Comparison of ENCODE assay signal across 1 cellular context in genomic region chr11:113730887-113731726, GRCh38.
TF ChIP-seq lines count a peak whose summit lies in the region.

No MANE protein-coding gene starts in this region.

TF ChIP-seq in liver, 16 proteins besides CTCF, POLR2A, EP300 and RAD21 (continued from another document):
- TF ChIP-seq HNF4A (conservative IDR thresholded peaks at IDR 0.05) (no peak), EGR1 (IDR thresholded peaks at IDR 0.05; ENCODE audit: low read depth in 2 of 2) (no peak), NR2F2 (IDR thresholded peaks at IDR 0.05) (no peak), FOXA2 (IDR thresholded peaks at IDR 0.05) (no peak), SP1 (IDR thresholded peaks at IDR 0.05) (no peak), YY1 (IDR thresholded peaks at IDR 0.05) (no peak)
- TF ChIP-seq, protein P1, sequence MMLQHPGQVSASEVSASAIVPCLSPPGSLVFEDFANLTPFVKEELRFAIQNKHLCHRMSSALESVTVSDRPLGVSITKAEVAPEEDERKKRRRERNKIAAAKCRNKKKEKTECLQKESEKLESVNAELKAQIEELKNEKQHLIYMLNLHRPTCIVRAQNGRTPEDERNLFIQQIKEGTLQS (IDR thresholded peaks at IDR 0.05), result no peak
- TF ChIP-seq, protein P2, sequence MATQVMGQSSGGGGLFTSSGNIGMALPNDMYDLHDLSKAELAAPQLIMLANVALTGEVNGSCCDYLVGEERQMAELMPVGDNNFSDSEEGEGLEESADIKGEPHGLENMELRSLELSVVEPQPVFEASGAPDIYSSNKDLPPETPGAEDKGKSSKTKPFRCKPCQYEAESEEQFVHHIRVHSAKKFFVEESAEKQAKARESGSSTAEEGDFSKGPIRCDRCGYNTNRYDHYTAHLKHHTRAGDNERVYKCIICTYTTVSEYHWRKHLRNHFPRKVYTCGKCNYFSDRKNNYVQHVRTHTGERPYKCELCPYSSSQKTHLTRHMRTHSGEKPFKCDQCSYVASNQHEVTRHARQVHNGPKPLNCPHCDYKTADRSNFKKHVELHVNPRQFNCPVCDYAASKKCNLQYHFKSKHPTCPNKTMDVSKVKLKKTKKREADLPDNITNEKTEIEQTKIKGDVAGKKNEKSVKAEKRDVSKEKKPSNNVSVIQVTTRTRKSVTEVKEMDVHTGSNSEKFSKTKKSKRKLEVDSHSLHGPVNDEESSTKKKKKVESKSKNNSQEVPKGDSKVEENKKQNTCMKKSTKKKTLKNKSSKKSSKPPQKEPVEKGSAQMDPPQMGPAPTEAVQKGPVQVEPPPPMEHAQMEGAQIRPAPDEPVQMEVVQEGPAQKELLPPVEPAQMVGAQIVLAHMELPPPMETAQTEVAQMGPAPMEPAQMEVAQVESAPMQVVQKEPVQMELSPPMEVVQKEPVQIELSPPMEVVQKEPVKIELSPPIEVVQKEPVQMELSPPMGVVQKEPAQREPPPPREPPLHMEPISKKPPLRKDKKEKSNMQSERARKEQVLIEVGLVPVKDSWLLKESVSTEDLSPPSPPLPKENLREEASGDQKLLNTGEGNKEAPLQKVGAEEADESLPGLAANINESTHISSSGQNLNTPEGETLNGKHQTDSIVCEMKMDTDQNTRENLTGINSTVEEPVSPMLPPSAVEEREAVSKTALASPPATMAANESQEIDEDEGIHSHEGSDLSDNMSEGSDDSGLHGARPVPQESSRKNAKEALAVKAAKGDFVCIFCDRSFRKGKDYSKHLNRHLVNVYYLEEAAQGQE (IDR thresholded peaks at IDR 0.05), result no peak
